3 cellular contexts compared by ENCODE assay signal in the genomic region with DNA sequence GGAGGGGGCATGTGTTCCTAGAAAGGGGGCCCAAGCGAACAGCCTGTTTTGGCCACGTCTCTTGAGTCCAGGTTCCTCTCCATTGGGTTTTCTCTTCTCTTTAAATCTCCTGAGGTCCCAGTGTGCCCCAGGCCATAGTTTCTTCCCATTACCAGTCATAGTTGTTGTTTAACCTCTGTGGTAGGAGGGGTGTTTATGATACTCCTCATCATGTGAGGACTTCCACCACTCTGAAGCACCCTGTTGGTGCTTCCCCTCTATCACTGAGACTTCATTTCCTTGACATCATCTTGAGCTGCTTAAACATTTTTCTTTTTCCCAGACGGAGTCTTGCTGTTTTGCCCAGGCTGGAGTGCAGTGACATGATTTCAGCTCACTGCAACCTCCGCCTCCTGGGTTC.
TF ChIP-seq lines count a peak whose summit lies in the region.

No MANE protein-coding gene starts in this region.

TF ChIP-seq in SK-N-SH treated with all-trans-retinoic acid at 6 μM for 48 hours, 23 proteins besides CTCF, POLR2A, EP300 and RAD21:
- no peak for TF ChIP-seq TCF4 (CRISPR knock-in tag; IDR thresholded peaks at IDR 0.05; ENCODE audit: borderline replicate concordance)

TF ChIP-seq in SK-N-SH, 30 proteins besides CTCF, POLR2A, EP300 and RAD21:
- TF ChIP-seq, protein P1, sequence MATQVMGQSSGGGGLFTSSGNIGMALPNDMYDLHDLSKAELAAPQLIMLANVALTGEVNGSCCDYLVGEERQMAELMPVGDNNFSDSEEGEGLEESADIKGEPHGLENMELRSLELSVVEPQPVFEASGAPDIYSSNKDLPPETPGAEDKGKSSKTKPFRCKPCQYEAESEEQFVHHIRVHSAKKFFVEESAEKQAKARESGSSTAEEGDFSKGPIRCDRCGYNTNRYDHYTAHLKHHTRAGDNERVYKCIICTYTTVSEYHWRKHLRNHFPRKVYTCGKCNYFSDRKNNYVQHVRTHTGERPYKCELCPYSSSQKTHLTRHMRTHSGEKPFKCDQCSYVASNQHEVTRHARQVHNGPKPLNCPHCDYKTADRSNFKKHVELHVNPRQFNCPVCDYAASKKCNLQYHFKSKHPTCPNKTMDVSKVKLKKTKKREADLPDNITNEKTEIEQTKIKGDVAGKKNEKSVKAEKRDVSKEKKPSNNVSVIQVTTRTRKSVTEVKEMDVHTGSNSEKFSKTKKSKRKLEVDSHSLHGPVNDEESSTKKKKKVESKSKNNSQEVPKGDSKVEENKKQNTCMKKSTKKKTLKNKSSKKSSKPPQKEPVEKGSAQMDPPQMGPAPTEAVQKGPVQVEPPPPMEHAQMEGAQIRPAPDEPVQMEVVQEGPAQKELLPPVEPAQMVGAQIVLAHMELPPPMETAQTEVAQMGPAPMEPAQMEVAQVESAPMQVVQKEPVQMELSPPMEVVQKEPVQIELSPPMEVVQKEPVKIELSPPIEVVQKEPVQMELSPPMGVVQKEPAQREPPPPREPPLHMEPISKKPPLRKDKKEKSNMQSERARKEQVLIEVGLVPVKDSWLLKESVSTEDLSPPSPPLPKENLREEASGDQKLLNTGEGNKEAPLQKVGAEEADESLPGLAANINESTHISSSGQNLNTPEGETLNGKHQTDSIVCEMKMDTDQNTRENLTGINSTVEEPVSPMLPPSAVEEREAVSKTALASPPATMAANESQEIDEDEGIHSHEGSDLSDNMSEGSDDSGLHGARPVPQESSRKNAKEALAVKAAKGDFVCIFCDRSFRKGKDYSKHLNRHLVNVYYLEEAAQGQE (IDR thresholded peaks at IDR 0.05; ENCODE audit: low read depth, low read length), result no peak
- TF ChIP-seq MEF2A (IDR thresholded peaks at IDR 0.05; ENCODE audit: borderline replicate concordance, low read depth) (no peak), YY1 (IDR thresholded peaks at IDR 0.05; ENCODE audit: low read depth) (no peak), EZH2phosphoT487 (IDR thresholded peaks at IDR 0.05; ENCODE audit: borderline replicate concordance, low read depth) (no peak), POLR2AphosphoS5 (IDR thresholded peaks at IDR 0.05; ENCODE audit: low read depth, low read length) (no peak), TAF1 (IDR thresholded peaks at IDR 0.05; ENCODE audit: borderline replicate concordance, low read depth, low read length) (no peak), SMC3 (IDR thresholded peaks at IDR 0.05; ENCODE audit: low read depth, low read length) (no peak), ELF1 (IDR thresholded peaks at IDR 0.05) (no peak), NRF1 (IDR thresholded peaks at IDR 0.05; ENCODE audit: low read depth, low read length) (no peak), CHD2 (IDR thresholded peaks at IDR 0.05; ENCODE audit: low read length, partially characterized antibody) (no peak), MXI1 (IDR thresholded peaks at IDR 0.05; ENCODE audit: low read depth, low read length) (no peak)
- TF ChIP-seq, protein P2, sequence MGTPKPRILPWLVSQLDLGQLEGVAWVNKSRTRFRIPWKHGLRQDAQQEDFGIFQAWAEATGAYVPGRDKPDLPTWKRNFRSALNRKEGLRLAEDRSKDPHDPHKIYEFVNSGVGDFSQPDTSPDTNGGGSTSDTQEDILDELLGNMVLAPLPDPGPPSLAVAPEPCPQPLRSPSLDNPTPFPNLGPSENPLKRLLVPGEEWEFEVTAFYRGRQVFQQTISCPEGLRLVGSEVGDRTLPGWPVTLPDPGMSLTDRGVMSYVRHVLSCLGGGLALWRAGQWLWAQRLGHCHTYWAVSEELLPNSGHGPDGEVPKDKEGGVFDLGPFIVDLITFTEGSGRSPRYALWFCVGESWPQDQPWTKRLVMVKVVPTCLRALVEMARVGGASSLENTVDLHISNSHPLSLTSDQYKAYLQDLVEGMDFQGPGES (IDR thresholded peaks at IDR 0.05; ENCODE audit: low read depth, low read length), result no peak
- TF ChIP-seq, protein P3, sequence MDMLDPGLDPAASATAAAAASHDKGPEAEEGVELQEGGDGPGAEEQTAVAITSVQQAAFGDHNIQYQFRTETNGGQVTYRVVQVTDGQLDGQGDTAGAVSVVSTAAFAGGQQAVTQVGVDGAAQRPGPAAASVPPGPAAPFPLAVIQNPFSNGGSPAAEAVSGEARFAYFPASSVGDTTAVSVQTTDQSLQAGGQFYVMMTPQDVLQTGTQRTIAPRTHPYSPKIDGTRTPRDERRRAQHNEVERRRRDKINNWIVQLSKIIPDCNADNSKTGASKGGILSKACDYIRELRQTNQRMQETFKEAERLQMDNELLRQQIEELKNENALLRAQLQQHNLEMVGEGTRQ (IDR thresholded peaks at IDR 0.05; ENCODE audit: borderline replicate concordance, low read depth, low read length), result no peak

TF ChIP-seq in endothelial cell of umbilical vein, 7 proteins besides CTCF, POLR2A, EP300 and RAD21:
- TF ChIP-seq MYC (IDR thresholded peaks at IDR 0.05; ENCODE audit: low read depth, low read length) (no peak), EZH2 (IDR thresholded peaks at IDR 0.05; ENCODE audit: borderline replicate concordance, low read depth, low read length, severe bottlenecking) (no peak), POLR2AphosphoS5 (IDR thresholded peaks at IDR 0.05; ENCODE audit: insufficient read depth, low read depth, low read length) (no peak)
TF ChIP-seq in endothelial cell of umbilical vein: peak in this region for 0.
